Comparison of ENCODE assay signal across 13 cellular contexts in the genomic region with DNA sequence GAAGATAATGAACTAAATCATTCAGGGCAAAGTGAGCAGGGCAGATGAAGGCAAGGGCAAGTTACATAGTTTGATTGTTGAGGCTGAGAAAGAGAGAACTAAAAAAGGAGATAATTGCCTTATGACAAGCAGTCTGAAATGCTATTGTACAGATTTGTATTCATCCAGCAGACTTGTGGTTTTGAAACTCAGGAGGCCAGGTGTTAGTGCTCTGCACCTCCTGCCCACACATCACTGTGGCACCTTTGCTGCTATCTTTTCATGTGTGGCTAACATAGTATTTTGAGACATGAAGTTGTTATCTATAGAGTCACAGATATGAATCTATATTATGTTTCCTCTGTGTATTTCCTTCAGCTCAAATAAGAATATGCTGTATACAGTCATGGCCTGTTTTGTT. TPM values are rescaled to one million over a fixed set of nuclear protein-coding genes. Genes with fewer than 3 reads are reported as not detected.
A peak's percentile ranks its signal among the peaks of the same experiment; 100 is the strongest.
DNase-seq lines count a peak whose midpoint lies in the region; ATAC-seq and TF ChIP-seq lines count a peak whose summit lies in the region.
"Had no signal": no experiment of that assay in that cellular context is flagged by ENCODE, and none has a peak within 500 bp of the region (broad histone marks: within the 10 kb centered on the region; RNA-seq: fewer than 3 reads in every experiment).

No MANE protein-coding gene starts in this region.

- H3K4me2 ChIP-seq in neural progenitor cell, result no peak overlapping the region

- no peak overlapping the region for H3K4me3 ChIP-seq in effector memory CD4-positive, alpha-beta T cell (ENCODE audit: insufficient read depth, low read depth, low read length, poor library complexity, severe bottlenecking)
- no peak overlapping the region for H3K4me3 ChIP-seq in neural progenitor cell
- H3K4me3 ChIP-seq: lower lobe of right lung, Peyer's patch had no signal

- H3K27me3 Mint-ChIP-seq in neural progenitor cell (ENCODE audit: insufficient read depth, low read depth), result no peaks in the 10 kb centered on the region

- H3K36me3 Mint-ChIP-seq in neural progenitor cell, result no peaks in the 10 kb centered on the region

- no peaks in the 10 kb centered on the region for H3F3A ChIP-seq in neural progenitor cell (ENCODE audit: low read depth)

- no peaks in the 10 kb centered on the region for H4K20me1 ChIP-seq in neural progenitor cell (ENCODE audit: low read depth)

- H3K79me2 ChIP-seq in neural progenitor cell (ENCODE audit: low read depth), result no peaks in the 10 kb centered on the region

- peak; percentile 91 for ATAC-seq in GM21360 (IDR thresholded peaks at IDR 0.05; ENCODE audit: unreplicated experiment)
- ATAC-seq in HG03378 (IDR thresholded peaks at IDR 0.05; ENCODE audit: unreplicated experiment), result peak; percentile 82
- ATAC-seq: lower lobe of right lung had no signal

- H3K4me1 Mint-ChIP-seq in neural progenitor cell, result peaks cover 4% of the 10 kb centered on the region

- H3K9me3 ChIP-seq in effector memory CD4-positive, alpha-beta T cell (ENCODE audit: control insufficient read depth, low read length), result no peaks in the 10 kb centered on the region
- H3K9me3 ChIP-seq in neural progenitor cell (ENCODE audit: low read depth), result no peaks in the 10 kb centered on the region
- H3K9me3 ChIP-seq: lower lobe of right lung, Peyer's patch had no signal

- H3K4me1 ChIP-seq in effector memory CD4-positive, alpha-beta T cell (ENCODE audit: control insufficient read depth, insufficient read depth, low read length, poor library complexity, severe bottlenecking), result peaks cover 3% of the 10 kb centered on the region
- H3K4me1 ChIP-seq in neural progenitor cell, result no peaks in the 10 kb centered on the region
- H3K4me1 ChIP-seq: lower lobe of right lung, Peyer's patch had no signal

- no peak overlapping the region for H3K9ac ChIP-seq in neural progenitor cell

- H3K27me3 ChIP-seq in effector memory CD4-positive, alpha-beta T cell (replicated peaks; ENCODE audit: control insufficient read depth, insufficient read depth, low read length, poor library complexity, severe bottlenecking), result no peaks in the 10 kb centered on the region
- no peaks in the 10 kb centered on the region for H3K27me3 ChIP-seq in neural progenitor cell
- H3K27me3 ChIP-seq: Peyer's patch had no signal

- H2AFZ ChIP-seq in neural progenitor cell (replicated peaks), result no peak overlapping the region

- DNase-seq in NCI-H510A treated with DMSO at 0.1 percent for 48 hours (lab: John Stamatoyannopoulos, UW) (peak; percentile 64), NCI-H510A (lab: John Stamatoyannopoulos, UW) (no peak), kidney glomerular epithelial cell (lab: John Stamatoyannopoulos, UW) (no peak), neural progenitor cell (ENCODE audit: low spot score) (no peak), DMS 273 (lab: John Stamatoyannopoulos, UW; ENCODE audit: unreplicated experiment) (no peak)
- no peak for DNase-seq in effector memory CD4-positive, alpha-beta T cell
- DNase-seq: activated CD4-positive, alpha-beta T cell treated with anti-CD3 and anti-CD28 coated beads, Interleukin-2, amount 50 U/mL, for 1 hour; lower lobe of right lung; NCI-H1105; Peyer's patch; stimulated activated CD8-positive, alpha-beta memory T cell treated with anti-CD3 and anti-CD28 coated beads, Interleukin-4, amount 100 ng/mL, for 48 hours had no signal

- no peak for TF ChIP-seq CTCF in neural progenitor cell (IDR thresholded peaks at IDR 0.05)

- no peak overlapping the region for H3K27ac Mint-ChIP-seq in neural progenitor cell

- no peaks in the 10 kb centered on the region for H3K36me3 ChIP-seq in effector memory CD4-positive, alpha-beta T cell (ENCODE audit: control insufficient read depth, insufficient read depth, low read length)
- no peaks in the 10 kb centered on the region for H3K36me3 ChIP-seq in neural progenitor cell
- H3K36me3 ChIP-seq: lower lobe of right lung, Peyer's patch had no signal

- peaks cover 2% of the 10 kb centered on the region for H3K9me3 Mint-ChIP-seq in neural progenitor cell

- H3K4me3 Mint-ChIP-seq in neural progenitor cell, result no peak overlapping the region

- peak overlapping the region; percentile 5 for H3K27ac ChIP-seq in effector memory CD4-positive, alpha-beta T cell (ENCODE audit: insufficient read depth, low read length, poor library complexity, severe bottlenecking)
- H3K27ac ChIP-seq in neural progenitor cell, result no peak overlapping the region
- H3K27ac ChIP-seq: lower lobe of right lung, Peyer's patch had no signal

RNA-seq across cellular contexts. Expression of a gene that starts 24.3 kb away (rescaled TPM):
- total RNA-seq in neural progenitor cell (ENCODE audit: low replicate concordance), result 45.3 and 63.6 TPM in 2 replicates
